Comparison of ENCODE assay signal across 1 cellular context in genomic region chr14:75441731-75442130, GRCh38.
TF ChIP-seq lines count a peak whose summit lies in the region.

No MANE protein-coding gene starts in this region.

TF ChIP-seq in HepG2, 621 proteins besides CTCF, POLR2A, EP300 and RAD21:
- TF ChIP-seq ZNF124 (CRISPR knock-in tag; IDR thresholded peaks at IDR 0.05) (no peak), CHD4 (IDR thresholded peaks at IDR 0.05; ENCODE audit: borderline replicate concordance, low read length) (no peak), ZNF550 (CRISPR knock-in tag; IDR thresholded peaks at IDR 0.05; ENCODE audit: borderline replicate concordance) (no peak), TCF7L2 (IDR thresholded peaks at IDR 0.05; ENCODE audit: low read depth, low read length) (no peak), CENPT (CRISPR knock-in tag; IDR thresholded peaks at IDR 0.05; ENCODE audit: low read depth) (no peak), ZNF234 (CRISPR knock-in tag; conservative IDR thresholded peaks at IDR 0.05) (no peak), SNAI1 (CRISPR knock-in tag; IDR thresholded peaks at IDR 0.05; ENCODE audit: borderline replicate concordance) (no peak), ZNF614 (CRISPR knock-in tag; IDR thresholded peaks at IDR 0.05; ENCODE audit: borderline replicate concordance) (no peak), GZF1 (CRISPR knock-in tag; IDR thresholded peaks at IDR 0.05) (no peak), MTF1 (CRISPR knock-in tag; IDR thresholded peaks at IDR 0.05) (no peak)
- TF ChIP-seq, protein P1, sequence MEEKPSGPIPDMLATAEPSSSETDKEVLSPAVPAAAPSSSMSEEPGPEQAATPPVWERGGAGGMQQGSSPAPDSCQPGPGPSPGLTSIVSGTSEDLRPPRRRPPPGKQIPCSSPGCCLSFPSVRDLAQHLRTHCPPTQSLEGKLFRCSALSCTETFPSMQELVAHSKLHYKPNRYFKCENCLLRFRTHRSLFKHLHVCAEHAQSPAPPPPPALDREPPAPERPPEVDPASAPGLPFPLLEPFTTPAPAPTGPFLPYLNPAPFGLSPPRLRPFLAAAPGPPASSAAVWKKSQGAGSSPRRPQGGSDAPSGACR (CRISPR knock-in tag; IDR thresholded peaks at IDR 0.05), result no peak
